Comparison of ENCODE assay signal across 8 cellular contexts in genomic region chr14:75981826-75982723, GRCh38. TPM values are rescaled to one million over a fixed set of nuclear protein-coding genes. Genes with fewer than 3 reads are reported as not detected.
DNase-seq lines count a peak whose midpoint lies in the region; ATAC-seq and TF ChIP-seq lines count a peak whose summit lies in the region.

Gene TGFB3 (minus strand): TSS chr14:75981995. CDS start chr14:75980893, 1,102 bp downstream.

- H3K9me3 ChIP-seq in OCI-LY3 (ENCODE audit: insufficient read depth, low read length) (no peaks in the 10 kb centered on the region), mucosa of descending colon (no peaks in the 10 kb centered on the region)

- DNase-seq in AG10803 (ENCODE audit: low read depth) (peak; percentile 92), activated T-cell treated with anti-CD3 and anti-CD28 coated beads for 48 hours (ENCODE audit: low read depth) (peak; percentile 68), epithelial cell of prostate (ENCODE audit: low read depth, low spot score) (peak; percentile 37), mucosa of descending colon (peak; percentile 84 to 90 (median 90))
- DNase-seq in stimulated activated CD8-positive, alpha-beta memory T cell treated with anti-CD3 and anti-CD28 coated beads, Interleukin-15, amount 100 ng/mL, for 48 hours (ENCODE audit: low read depth in 2 of 2), result peak; percentile 53 to 65

- no peaks in the 10 kb centered on the region for H3K36me3 ChIP-seq in OCI-LY3 (replicated peaks; ENCODE audit: low read depth, low read length)
- no peaks in the 10 kb centered on the region for H3K36me3 ChIP-seq in mucosa of descending colon (ENCODE audit: low read depth)

- no peaks in the 10 kb centered on the region for H3K9me3 Mint-ChIP-seq in IgD-negative memory B cell

- H3K27me3 ChIP-seq in OCI-LY3 (ENCODE audit: low read depth, low read length), result no peaks in the 10 kb centered on the region

- intact Hi-C loops in mucosa of descending colon (cut with DNase I, micrococcal nuclease), result loop anchor here (5.0 to 10.0 kb wide), 3 partner anchors 70 to 277 kb away; no protein-coding TSS in a partner anchor

- H3K27ac ChIP-seq in OCI-LY3 (ENCODE audit: low read length), result no peak within 1 kb of the TSS
- H3K27ac ChIP-seq in epithelial cell of prostate, result no peak within 1 kb of the TSS

- no peaks in the 10 kb centered on the region for H3K79me2 ChIP-seq in OCI-LY3 (ENCODE audit: low read length)

- peaks cover 34 to 41% (median 39%) of the 10 kb centered on the region in 3 donors for H3K4me1 Mint-ChIP-seq in IgD-negative memory B cell

- ATAC-seq in GM19351 (IDR thresholded peaks at IDR 0.05; ENCODE audit: unreplicated experiment), result peak; percentile 33
- ATAC-seq in mucosa of descending colon, result peak; percentile 82

- peak within 1 kb of the TSS; percentile 77 to 97 (median 88) for H3K4me3 Mint-ChIP-seq in IgD-negative memory B cell

- peak within 1 kb of the TSS; percentile 59 to 91 (median 77) for H3K27ac Mint-ChIP-seq in IgD-negative memory B cell

- H2AFZ ChIP-seq in OCI-LY3 (ENCODE audit: low read depth, low read length), result peak within 1 kb of the TSS; percentile 90

- peak within 1 kb of the TSS; percentile 76 for H3K9ac ChIP-seq in OCI-LY3 (ENCODE audit: low read length)

- no peaks in the 10 kb centered on the region for H3K27me3 Mint-ChIP-seq in IgD-negative memory B cell

- peak within 1 kb of the TSS; percentile 60 for H3K4me3 ChIP-seq in AG10803 (ENCODE audit: low read length)
- peak within 1 kb of the TSS; percentile 90 for H3K4me3 ChIP-seq in OCI-LY3 (ENCODE audit: low read length)
- peak within 1 kb of the TSS; percentile 43 for H3K4me3 ChIP-seq in mucosa of descending colon

- no peaks in the 10 kb centered on the region for H3K36me3 Mint-ChIP-seq in IgD-negative memory B cell

- TF ChIP-seq CTCF in AG10803 (conservative IDR thresholded peaks at IDR 0.05; ENCODE audit: low read length), result peak; percentile 61
- TF ChIP-seq CTCF in OCI-LY3 (IDR thresholded peaks at IDR 0.05; ENCODE audit: low read depth, low read length), result peak; percentile 57
- peak; percentile 47 for TF ChIP-seq CTCF in mucosa of descending colon (IDR thresholded peaks at IDR 0.05)

- H4K20me1 ChIP-seq in OCI-LY3 (ENCODE audit: insufficient read depth, low read length), result no peaks in the 10 kb centered on the region

- H3K4me1 ChIP-seq in OCI-LY3 (ENCODE audit: low read length) (peaks cover 17% of the 10 kb centered on the region; the same call in 1 of the 2 replicates), mucosa of descending colon (ENCODE audit: low read depth) (peaks cover 5% of the 10 kb centered on the region)

- H3K4me2 ChIP-seq in OCI-LY3 (ENCODE audit: low read length), result peak within 1 kb of the TSS; percentile 96

RNA-seq across cellular contexts. Expression of gene TGFB3, which starts in this region (rescaled TPM):
- polyA plus RNA-seq in IgD-negative memory B cell, result 0.43 TPM
- 10 to 100 TPM in 1 of 3 donors, 1 to 10 TPM in 2; 5.2 to 13.0 (median 5.7) TPM for total RNA-seq in mucosa of descending colon

Comparison
In these comparisons a context has a peak if more than half of its experiments do, and no peak if none do; other contexts are left out.
1. DNase-seq: peak in every context shown above with its lines; median percentile 92 in AG10803; 90 in mucosa of descending colon; 68 in activated T-cell treated with anti-CD3 and anti-CD28 coated beads for 48 hours; 59 in stimulated activated CD8-positive, alpha-beta memory T cell treated with anti-CD3 and anti-CD28 coated beads, Interleukin-15, amount 100 ng/mL, for 48 hours; 37 in epithelial cell of prostate.